ENCODE assay signal across 4 cellular contexts in genomic region chr17:19129500-19129899, GRCh38. TPM values are rescaled to one million over a fixed set of nuclear protein-coding genes. Genes with fewer than 3 reads are reported as not detected.
"Had no signal": no experiment of that assay in that cellular context is flagged by ENCODE, and none has a peak within 500 bp of the region (broad histone marks: within the 10 kb centered on the region; RNA-seq: fewer than 3 reads in every experiment).

No MANE protein-coding gene starts in this region.

RNA-seq across cellular contexts. Expression of gene GRAPL, which starts 2.1 kb away (rescaled TPM):
- total RNA-seq: mammary epithelial cell, osteoblast, vagina had no signal
- polyA plus RNA-seq: immature natural killer cell, mammary epithelial cell had no signal
